ENCODE assay signal across 1 cellular context in genomic region chr3:9912294-9912935, GRCh38.
TF ChIP-seq lines count a peak whose summit lies in the region.

No MANE protein-coding gene starts in this region.

TF ChIP-seq in K562, 482 proteins besides CTCF, POLR2A, EP300 and RAD21 (continued from another document and continues in another):
- TF ChIP-seq, protein P1, sequence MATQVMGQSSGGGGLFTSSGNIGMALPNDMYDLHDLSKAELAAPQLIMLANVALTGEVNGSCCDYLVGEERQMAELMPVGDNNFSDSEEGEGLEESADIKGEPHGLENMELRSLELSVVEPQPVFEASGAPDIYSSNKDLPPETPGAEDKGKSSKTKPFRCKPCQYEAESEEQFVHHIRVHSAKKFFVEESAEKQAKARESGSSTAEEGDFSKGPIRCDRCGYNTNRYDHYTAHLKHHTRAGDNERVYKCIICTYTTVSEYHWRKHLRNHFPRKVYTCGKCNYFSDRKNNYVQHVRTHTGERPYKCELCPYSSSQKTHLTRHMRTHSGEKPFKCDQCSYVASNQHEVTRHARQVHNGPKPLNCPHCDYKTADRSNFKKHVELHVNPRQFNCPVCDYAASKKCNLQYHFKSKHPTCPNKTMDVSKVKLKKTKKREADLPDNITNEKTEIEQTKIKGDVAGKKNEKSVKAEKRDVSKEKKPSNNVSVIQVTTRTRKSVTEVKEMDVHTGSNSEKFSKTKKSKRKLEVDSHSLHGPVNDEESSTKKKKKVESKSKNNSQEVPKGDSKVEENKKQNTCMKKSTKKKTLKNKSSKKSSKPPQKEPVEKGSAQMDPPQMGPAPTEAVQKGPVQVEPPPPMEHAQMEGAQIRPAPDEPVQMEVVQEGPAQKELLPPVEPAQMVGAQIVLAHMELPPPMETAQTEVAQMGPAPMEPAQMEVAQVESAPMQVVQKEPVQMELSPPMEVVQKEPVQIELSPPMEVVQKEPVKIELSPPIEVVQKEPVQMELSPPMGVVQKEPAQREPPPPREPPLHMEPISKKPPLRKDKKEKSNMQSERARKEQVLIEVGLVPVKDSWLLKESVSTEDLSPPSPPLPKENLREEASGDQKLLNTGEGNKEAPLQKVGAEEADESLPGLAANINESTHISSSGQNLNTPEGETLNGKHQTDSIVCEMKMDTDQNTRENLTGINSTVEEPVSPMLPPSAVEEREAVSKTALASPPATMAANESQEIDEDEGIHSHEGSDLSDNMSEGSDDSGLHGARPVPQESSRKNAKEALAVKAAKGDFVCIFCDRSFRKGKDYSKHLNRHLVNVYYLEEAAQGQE (CRISPR knock-in tag; IDR thresholded peaks at IDR 0.05; ENCODE audit: low read depth) = no peak
- TF ChIP-seq FOSL1 (tag; conservative IDR thresholded peaks at IDR 0.05) (peak; percentile 88), JUNB (CRISPR knock-in tag; conservative IDR thresholded peaks at IDR 0.05) (no peak), MYC (IDR thresholded peaks at IDR 0.05; ENCODE audit: low read depth, low read length) (no peak), MYC (CRISPR knock-in tag; IDR thresholded peaks at IDR 0.05; ENCODE audit: borderline replicate concordance, low read depth) (no peak), CBX5 (IDR thresholded peaks at IDR 0.05; ENCODE audit: borderline replicate concordance, low read depth) (no peak), OTX1 (CRISPR knock-in tag; IDR thresholded peaks at IDR 0.05) (no peak), PPARD (CRISPR knock-in tag; IDR thresholded peaks at IDR 0.05) (no peak), L3MBTL2 (IDR thresholded peaks at IDR 0.05) (peak; percentile 56; the same call in 1 of the 2 replicates), CHAMP1 (IDR thresholded peaks at IDR 0.05) (0 out of 2 replicates have a peak, but pooled peaks have one; percentile 16), U2AF2 (optimal IDR thresholded peaks at IDR 0.05; ENCODE audit: low read depth, low read length) (no peak), ZNF436 (CRISPR knock-in tag; IDR thresholded peaks at IDR 0.05) (no peak), LARP7 (IDR thresholded peaks at IDR 0.05) (no peak), POLR3G (IDR thresholded peaks at IDR 0.05; ENCODE audit: extremely low read depth, insufficient read length, insufficient replicate concordance) (no peak), CREB3 (tag; conservative IDR thresholded peaks at IDR 0.05; ENCODE audit: low read depth) (no peak), HES1 (IDR thresholded peaks at IDR 0.05; ENCODE audit: low read depth) (no peak), POLR2AphosphoS5 (IDR thresholded peaks at IDR 0.05; ENCODE audit: control insufficient read depth, insufficient read depth, low read depth, low read length) (no peak), EWSR1 (IDR thresholded peaks at IDR 0.05; ENCODE audit: borderline replicate concordance, low read depth, partially characterized antibody) (no peak), KDM5B (IDR thresholded peaks at IDR 0.05; ENCODE audit: insufficient replicate concordance, low read depth, low read length) (no peak), HCFC1 (IDR thresholded peaks at IDR 0.05; ENCODE audit: low read depth, low read length) (no peak), RFX1 (IDR thresholded peaks at IDR 0.05) (no peak), TBP (optimal IDR thresholded peaks at IDR 0.05; ENCODE audit: low read depth, low read length) (no peak), RBFOX2 (IDR thresholded peaks at IDR 0.05; ENCODE audit: low read depth, low read length) (no peak), ZNF586 (CRISPR knock-in tag; conservative IDR thresholded peaks at IDR 0.05) (no peak), FOXJ3 (CRISPR knock-in tag; IDR thresholded peaks at IDR 0.05) (no peak), ZNF507 (tag; conservative IDR thresholded peaks at IDR 0.05) (no peak), TFAM (CRISPR knock-in tag; conservative IDR thresholded peaks at IDR 0.05) (no peak), PHF8 (IDR thresholded peaks at IDR 0.05; ENCODE audit: borderline replicate concordance, low read length) (no peak), HNRNPL (IDR thresholded peaks at IDR 0.05; ENCODE audit: low read depth, low read length) (no peak), SRF (CRISPR knock-in tag; IDR thresholded peaks at IDR 0.05) (no peak), KDM1A (IDR thresholded peaks at IDR 0.05) (peak; percentile 27 to 52; a peak in 1 of 4 replicates)
- TF ChIP-seq, protein P2, sequence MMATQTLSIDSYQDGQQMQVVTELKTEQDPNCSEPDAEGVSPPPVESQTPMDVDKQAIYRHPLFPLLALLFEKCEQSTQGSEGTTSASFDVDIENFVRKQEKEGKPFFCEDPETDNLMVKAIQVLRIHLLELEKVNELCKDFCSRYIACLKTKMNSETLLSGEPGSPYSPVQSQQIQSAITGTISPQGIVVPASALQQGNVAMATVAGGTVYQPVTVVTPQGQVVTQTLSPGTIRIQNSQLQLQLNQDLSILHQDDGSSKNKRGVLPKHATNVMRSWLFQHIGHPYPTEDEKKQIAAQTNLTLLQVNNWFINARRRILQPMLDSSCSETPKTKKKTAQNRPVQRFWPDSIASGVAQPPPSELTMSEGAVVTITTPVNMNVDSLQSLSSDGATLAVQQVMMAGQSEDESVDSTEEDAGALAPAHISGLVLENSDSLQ (IDR thresholded peaks at IDR 0.05) = 0 out of 2 replicates have a peak, but pooled peaks have one; percentile 1
- TF ChIP-seq, protein P3, sequence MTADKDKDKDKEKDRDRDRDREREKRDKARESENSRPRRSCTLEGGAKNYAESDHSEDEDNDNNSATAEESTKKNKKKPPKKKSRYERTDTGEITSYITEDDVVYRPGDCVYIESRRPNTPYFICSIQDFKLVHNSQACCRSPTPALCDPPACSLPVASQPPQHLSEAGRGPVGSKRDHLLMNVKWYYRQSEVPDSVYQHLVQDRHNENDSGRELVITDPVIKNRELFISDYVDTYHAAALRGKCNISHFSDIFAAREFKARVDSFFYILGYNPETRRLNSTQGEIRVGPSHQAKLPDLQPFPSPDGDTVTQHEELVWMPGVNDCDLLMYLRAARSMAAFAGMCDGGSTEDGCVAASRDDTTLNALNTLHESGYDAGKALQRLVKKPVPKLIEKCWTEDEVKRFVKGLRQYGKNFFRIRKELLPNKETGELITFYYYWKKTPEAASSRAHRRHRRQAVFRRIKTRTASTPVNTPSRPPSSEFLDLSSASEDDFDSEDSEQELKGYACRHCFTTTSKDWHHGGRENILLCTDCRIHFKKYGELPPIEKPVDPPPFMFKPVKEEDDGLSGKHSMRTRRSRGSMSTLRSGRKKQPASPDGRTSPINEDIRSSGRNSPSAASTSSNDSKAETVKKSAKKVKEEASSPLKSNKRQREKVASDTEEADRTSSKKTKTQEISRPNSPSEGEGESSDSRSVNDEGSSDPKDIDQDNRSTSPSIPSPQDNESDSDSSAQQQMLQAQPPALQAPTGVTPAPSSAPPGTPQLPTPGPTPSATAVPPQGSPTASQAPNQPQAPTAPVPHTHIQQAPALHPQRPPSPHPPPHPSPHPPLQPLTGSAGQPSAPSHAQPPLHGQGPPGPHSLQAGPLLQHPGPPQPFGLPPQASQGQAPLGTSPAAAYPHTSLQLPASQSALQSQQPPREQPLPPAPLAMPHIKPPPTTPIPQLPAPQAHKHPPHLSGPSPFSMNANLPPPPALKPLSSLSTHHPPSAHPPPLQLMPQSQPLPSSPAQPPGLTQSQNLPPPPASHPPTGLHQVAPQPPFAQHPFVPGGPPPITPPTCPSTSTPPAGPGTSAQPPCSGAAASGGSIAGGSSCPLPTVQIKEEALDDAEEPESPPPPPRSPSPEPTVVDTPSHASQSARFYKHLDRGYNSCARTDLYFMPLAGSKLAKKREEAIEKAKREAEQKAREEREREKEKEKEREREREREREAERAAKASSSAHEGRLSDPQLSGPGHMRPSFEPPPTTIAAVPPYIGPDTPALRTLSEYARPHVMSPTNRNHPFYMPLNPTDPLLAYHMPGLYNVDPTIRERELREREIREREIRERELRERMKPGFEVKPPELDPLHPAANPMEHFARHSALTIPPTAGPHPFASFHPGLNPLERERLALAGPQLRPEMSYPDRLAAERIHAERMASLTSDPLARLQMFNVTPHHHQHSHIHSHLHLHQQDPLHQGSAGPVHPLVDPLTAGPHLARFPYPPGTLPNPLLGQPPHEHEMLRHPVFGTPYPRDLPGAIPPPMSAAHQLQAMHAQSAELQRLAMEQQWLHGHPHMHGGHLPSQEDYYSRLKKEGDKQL (CRISPR knock-in tag; IDR thresholded peaks at IDR 0.05; ENCODE audit: borderline replicate concordance) = no peak
- TF ChIP-seq, protein P4, sequence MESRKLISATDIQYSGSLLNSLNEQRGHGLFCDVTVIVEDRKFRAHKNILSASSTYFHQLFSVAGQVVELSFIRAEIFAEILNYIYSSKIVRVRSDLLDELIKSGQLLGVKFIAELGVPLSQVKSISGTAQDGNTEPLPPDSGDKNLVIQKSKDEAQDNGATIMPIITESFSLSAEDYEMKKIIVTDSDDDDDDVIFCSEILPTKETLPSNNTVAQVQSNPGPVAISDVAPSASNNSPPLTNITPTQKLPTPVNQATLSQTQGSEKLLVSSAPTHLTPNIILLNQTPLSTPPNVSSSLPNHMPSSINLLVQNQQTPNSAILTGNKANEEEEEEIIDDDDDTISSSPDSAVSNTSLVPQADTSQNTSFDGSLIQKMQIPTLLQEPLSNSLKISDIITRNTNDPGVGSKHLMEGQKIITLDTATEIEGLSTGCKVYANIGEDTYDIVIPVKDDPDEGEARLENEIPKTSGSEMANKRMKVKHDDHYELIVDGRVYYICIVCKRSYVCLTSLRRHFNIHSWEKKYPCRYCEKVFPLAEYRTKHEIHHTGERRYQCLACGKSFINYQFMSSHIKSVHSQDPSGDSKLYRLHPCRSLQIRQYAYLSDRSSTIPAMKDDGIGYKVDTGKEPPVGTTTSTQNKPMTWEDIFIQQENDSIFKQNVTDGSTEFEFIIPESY (CRISPR knock-in tag; IDR thresholded peaks at IDR 0.05) = peak; percentile 81
- TF ChIP-seq, protein P5, sequence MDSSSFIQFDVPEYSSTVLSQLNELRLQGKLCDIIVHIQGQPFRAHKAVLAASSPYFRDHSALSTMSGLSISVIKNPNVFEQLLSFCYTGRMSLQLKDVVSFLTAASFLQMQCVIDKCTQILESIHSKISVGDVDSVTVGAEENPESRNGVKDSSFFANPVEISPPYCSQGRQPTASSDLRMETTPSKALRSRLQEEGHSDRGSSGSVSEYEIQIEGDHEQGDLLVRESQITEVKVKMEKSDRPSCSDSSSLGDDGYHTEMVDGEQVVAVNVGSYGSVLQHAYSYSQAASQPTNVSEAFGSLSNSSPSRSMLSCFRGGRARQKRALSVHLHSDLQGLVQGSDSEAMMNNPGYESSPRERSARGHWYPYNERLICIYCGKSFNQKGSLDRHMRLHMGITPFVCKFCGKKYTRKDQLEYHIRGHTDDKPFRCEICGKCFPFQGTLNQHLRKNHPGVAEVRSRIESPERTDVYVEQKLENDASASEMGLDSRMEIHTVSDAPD (CRISPR knock-in tag; IDR thresholded peaks at IDR 0.05) = no peak
- TF ChIP-seq, protein P6, sequence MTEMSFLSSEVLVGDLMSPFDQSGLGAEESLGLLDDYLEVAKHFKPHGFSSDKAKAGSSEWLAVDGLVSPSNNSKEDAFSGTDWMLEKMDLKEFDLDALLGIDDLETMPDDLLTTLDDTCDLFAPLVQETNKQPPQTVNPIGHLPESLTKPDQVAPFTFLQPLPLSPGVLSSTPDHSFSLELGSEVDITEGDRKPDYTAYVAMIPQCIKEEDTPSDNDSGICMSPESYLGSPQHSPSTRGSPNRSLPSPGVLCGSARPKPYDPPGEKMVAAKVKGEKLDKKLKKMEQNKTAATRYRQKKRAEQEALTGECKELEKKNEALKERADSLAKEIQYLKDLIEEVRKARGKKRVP (CRISPR knock-in tag; IDR thresholded peaks at IDR 0.05) = no peak
- TF ChIP-seq, protein P7, sequence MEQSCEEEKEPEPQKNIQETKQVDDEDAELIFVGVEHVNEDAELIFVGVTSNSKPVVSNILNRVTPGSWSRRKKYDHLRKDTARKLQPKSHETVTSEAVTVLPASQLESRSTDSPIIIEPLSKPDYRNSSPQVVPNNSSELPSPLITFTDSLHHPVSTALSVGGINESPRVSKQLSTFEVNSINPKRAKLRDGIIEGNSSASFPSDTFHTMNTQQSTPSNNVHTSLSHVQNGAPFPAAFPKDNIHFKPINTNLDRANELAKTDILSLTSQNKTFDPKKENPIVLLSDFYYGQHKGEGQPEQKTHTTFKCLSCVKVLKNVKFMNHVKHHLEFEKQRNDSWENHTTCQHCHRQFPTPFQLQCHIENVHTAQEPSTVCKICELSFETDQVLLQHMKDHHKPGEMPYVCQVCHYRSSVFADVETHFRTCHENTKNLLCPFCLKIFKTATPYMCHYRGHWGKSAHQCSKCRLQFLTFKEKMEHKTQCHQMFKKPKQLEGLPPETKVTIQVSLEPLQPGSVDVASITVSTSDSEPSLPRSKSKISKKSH (CRISPR knock-in tag; IDR thresholded peaks at IDR 0.05) = no peak
- TF ChIP-seq, protein P8, sequence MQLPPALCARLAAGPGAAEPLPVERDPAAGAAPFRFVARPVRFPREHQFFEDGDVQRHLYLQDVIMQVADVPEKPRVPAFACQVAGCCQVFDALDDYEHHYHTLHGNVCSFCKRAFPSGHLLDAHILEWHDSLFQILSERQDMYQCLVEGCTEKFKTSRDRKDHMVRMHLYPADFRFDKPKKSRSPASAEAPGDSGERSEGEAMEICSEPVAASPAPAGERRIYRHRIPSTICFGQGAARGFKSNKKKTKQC (CRISPR knock-in tag; IDR thresholded peaks at IDR 0.05) = no peak
